31 cellular contexts compared by ENCODE assay signal in the genomic region with DNA sequence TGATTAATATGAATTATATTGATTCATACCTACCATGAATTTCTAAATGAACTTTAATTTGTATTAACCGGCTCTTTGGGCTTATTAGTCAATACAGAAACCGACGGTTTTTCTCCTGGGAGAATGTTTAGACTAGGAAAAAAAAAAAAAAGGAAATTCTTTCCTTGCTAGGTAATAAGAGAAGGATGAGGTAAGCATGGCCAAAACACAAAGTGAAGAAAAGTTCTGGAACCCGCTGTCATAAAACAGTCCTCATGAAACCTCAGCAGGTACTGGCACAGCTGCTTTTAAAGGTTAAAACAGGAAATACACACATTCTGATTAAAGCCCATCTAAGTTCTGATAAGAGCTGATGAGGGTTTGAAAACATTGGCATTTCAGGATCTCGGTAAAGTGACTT. TPM values are rescaled to one million over a fixed set of nuclear protein-coding genes. Genes with fewer than 3 reads are reported as not detected.
DNase-seq lines count a peak whose midpoint lies in the region; ATAC-seq, FAIRE-seq and TF ChIP-seq lines count a peak whose summit lies in the region.
"Had no signal": no experiment of that assay in that cellular context is flagged by ENCODE, and none has a peak within 500 bp of the region (broad histone marks: within the 10 kb centered on the region; RNA-seq: fewer than 3 reads in every experiment).

No MANE protein-coding gene starts in this region.

- no peaks in the 10 kb centered on the region for H3K9me3 Mint-ChIP-seq in T-cell
- H3K9me3 Mint-ChIP-seq: activated CD4-positive, alpha-beta memory T cell treated with anti-CD3 and anti-CD28 coated beads for 36 hours; activated T-helper 17 cell treated with anti-CD3 and anti-CD28 coated beads, Interleukin-2, amount 50 U/mL, for 72 hours; stimulated activated naive CD8-positive, alpha-beta T cell treated with anti-CD3 and anti-CD28 coated beads, Interleukin-15, amount 100 ng/mL, for 72 hours; T-helper 1 cell treated with Interleukin-12 subunit alpha and Interleukin-12 subunit beta and Interleukin-4 antibody, amounts not matched to agents 30 μg/mL and 1 μg/mL, for 36 hours had no signal

- TF ChIP-seq CTCF in bronchial epithelial cell (IDR thresholded peaks at IDR 0.05; ENCODE audit: insufficient read depth, low read length, severe bottlenecking) (no peak), kidney epithelial cell (IDR thresholded peaks at IDR 0.05; ENCODE audit: insufficient read depth, low read length, poor library complexity, severe bottlenecking) (no peak), thoracic aorta (IDR thresholded peaks at IDR 0.05) (no peak)

- no peak overlapping the region for H3K27ac Mint-ChIP-seq in T-cell
- H3K27ac Mint-ChIP-seq: activated CD4-positive, alpha-beta memory T cell treated with anti-CD3 and anti-CD28 coated beads for 36 hours; activated T-helper 17 cell treated with anti-CD3 and anti-CD28 coated beads, Interleukin-2, amount 50 U/mL, for 72 hours; stimulated activated naive CD8-positive, alpha-beta T cell treated with anti-CD3 and anti-CD28 coated beads, Interleukin-15, amount 100 ng/mL, for 72 hours; T-helper 1 cell treated with Interleukin-12 subunit alpha and Interleukin-12 subunit beta and Interleukin-4 antibody, amounts not matched to agents 30 μg/mL and 1 μg/mL, for 36 hours had no signal

- DNase-seq in HT1080 (ENCODE audit: low read depth) (peak; percentile 11), bronchial epithelial cell (ENCODE audit: low read depth) (peak; percentile 49), kidney epithelial cell (ENCODE audit: low read depth) (peak; percentile 14), thoracic aorta (ENCODE audit: low spot score) (no peak), NCI-H1105 treated with DMSO at 0.1 percent for 48 hours (lab: John Stamatoyannopoulos, UW) (no peak), T-cell (no peak)
- DNase-seq: activated CD4-positive, alpha-beta memory T cell treated with anti-CD3 and anti-CD28 coated beads for 36 hours; activated naive CD4-positive, alpha-beta T cell treated with anti-CD3 and anti-CD28 coated beads, Interleukin-2, amount 50 U/mL, for 16 hours; anterior cingulate cortex; cerebellar nuclear complex; GDM1; head of caudate nucleus; KG1; NCI-H1436; NCI-H2107; NCI-H446; NCI-H774; stimulated activated CD8-positive, alpha-beta memory T cell treated with anti-CD3 and anti-CD28 coated beads, Interleukin-4, amount 100 ng/mL, for 48 hours; stimulated activated naive CD8-positive, alpha-beta T cell treated with anti-CD3 and anti-CD28 coated beads, Interleukin-15, amount 100 ng/mL, for 72 hours; thyroid gland had no signal

- H3K4me3 ChIP-seq in bronchial epithelial cell (ENCODE audit: low read depth, low read length) (no peak overlapping the region), kidney epithelial cell (ENCODE audit: low read depth, low read length) (no peak overlapping the region), thoracic aorta (peak overlapping the region; percentile 60)
- H3K4me3 ChIP-seq: prostate gland, thyroid gland had no signal

- H3K4me3 Mint-ChIP-seq in T-cell, result no peak overlapping the region
- H3K4me3 Mint-ChIP-seq: activated CD4-positive, alpha-beta memory T cell treated with anti-CD3 and anti-CD28 coated beads for 36 hours; activated T-helper 17 cell treated with anti-CD3 and anti-CD28 coated beads, Interleukin-2, amount 50 U/mL, for 72 hours; stimulated activated naive CD8-positive, alpha-beta T cell treated with anti-CD3 and anti-CD28 coated beads, Interleukin-15, amount 100 ng/mL, for 72 hours; T-helper 1 cell treated with Interleukin-12 subunit alpha and Interleukin-12 subunit beta and Interleukin-4 antibody, amounts not matched to agents 30 μg/mL and 1 μg/mL, for 36 hours had no signal

- H3K4me1 ChIP-seq in thoracic aorta (ENCODE audit: control insufficient read depth in 1 of 2, low read depth in 2 of 2), result peaks cover 33 to 68% of the 10 kb centered on the region in 2 donors
- H3K4me1 ChIP-seq: prostate gland had no signal

- no peaks in the 10 kb centered on the region for H3K36me3 Mint-ChIP-seq in T-cell
- H3K36me3 Mint-ChIP-seq: activated CD4-positive, alpha-beta memory T cell treated with anti-CD3 and anti-CD28 coated beads for 36 hours had no signal

- CTCF ChIA-PET in T-cell (lab: Charles Lee), result interaction anchor here in 1 of 2 donors (0.7 kb wide), 1 partner anchor 490 kb away, joined by 3 read pairs; no protein-coding TSS in a partner anchor

- no peaks in the 10 kb centered on the region for H3K9me3 ChIP-seq in thoracic aorta
- H3K9me3 ChIP-seq: neutrophil, prostate gland, thyroid gland had no signal

- peaks cover 0 to 4% (median 0%) of the 10 kb centered on the region in 3 donors for H3K4me1 Mint-ChIP-seq in T-cell
- H3K4me1 Mint-ChIP-seq: activated T-helper 17 cell treated with anti-CD3 and anti-CD28 coated beads, Interleukin-2, amount 50 U/mL, for 72 hours; stimulated activated naive CD8-positive, alpha-beta T cell treated with anti-CD3 and anti-CD28 coated beads, Interleukin-15, amount 100 ng/mL, for 72 hours had no signal

- H3K27me3 ChIP-seq in bronchial epithelial cell (ENCODE audit: control insufficient read depth, insufficient read depth, low read length) (no peaks in the 10 kb centered on the region), kidney epithelial cell (ENCODE audit: control insufficient read depth, insufficient read depth, low read length) (no peaks in the 10 kb centered on the region), thoracic aorta (replicated peaks; ENCODE audit: insufficient read depth) (no peaks in the 10 kb centered on the region)
- H3K27me3 ChIP-seq: thyroid gland had no signal

- no peak for FAIRE-seq in bronchial epithelial cell (lab: Jason Lieb, UNC)
- FAIRE-seq: GM19239, TTC549 had no signal

- no peak for ATAC-seq in thoracic aorta (ENCODE audit: insufficient number of reproducible peaks, low FRiP score, low read depth)
- no peak for ATAC-seq in T-cell (replicated peaks in 1 of 4)
- no peak for ATAC-seq in GM21619 (IDR thresholded peaks at IDR 0.05; ENCODE audit: unreplicated experiment)
- ATAC-seq: activated CD4-positive, CD25-positive, alpha-beta regulatory T cell treated with anti-CD3 and anti-CD28 coated beads, Interleukin-2, amount 50 U/mL, for 24 hours; activated T-helper 17 cell treated with anti-CD3 and anti-CD28 coated beads, Interleukin-2, amount 50 U/mL, for 72 hours; stimulated activated naive CD8-positive, alpha-beta T cell treated with anti-CD3 and anti-CD28 coated beads, Interleukin-15, amount 100 ng/mL, for 72 hours had no signal

- POLR2A ChIA-PET in T-cell (lab: Charles Lee), result no interaction called here

- H3K27me3 Mint-ChIP-seq in T-cell, result peaks cover 11 to 21% of the 10 kb centered on the region in 2 donors

- H3K27ac ChIP-seq in thoracic aorta, result peak overlapping the region; percentile 81 to 86
- H3K27ac ChIP-seq: epithelial cell of prostate, neutrophil, prostate gland, thyroid gland had no signal

- H3K36me3 ChIP-seq in bronchial epithelial cell (ENCODE audit: control insufficient read depth, insufficient read depth, low read length), result no peaks in the 10 kb centered on the region
- no peaks in the 10 kb centered on the region for H3K36me3 ChIP-seq in kidney epithelial cell (ENCODE audit: control insufficient read depth, insufficient read depth, low read length)
- no peaks in the 10 kb centered on the region for H3K36me3 ChIP-seq in thoracic aorta
- H3K36me3 ChIP-seq: neutrophil, prostate gland, thyroid gland had no signal

RNA-seq across cellular contexts. Expression of gene PSTPIP1, which starts 30.8 kb away (rescaled TPM):
- 0.53 TPM in 1 of 2 replicates, not detected in the other for total RNA-seq in HT1080 (2014; rRNA removed; shearing (Covaris generic))
- 0.22 and 0.25 TPM in 2 replicates for polyA plus RNA-seq in HT1080 (2015; cell fraction: cytosol; rRNA removed)
- polyA plus RNA-seq in HT1080 (2015; cell fraction: nucleus; rRNA removed), result 0.23 and 0.29 TPM in 2 replicates
- total RNA-seq in bronchial epithelial cell (0.38 TPM in 1 of 2 replicates, not detected in the other), kidney epithelial cell (0.89 TPM in 1 of 2 replicates, not detected in the other), thoracic aorta (10 to 100 TPM; 24.5 to 24.8 TPM), T-cell (100 to 1,000 TPM; 110 to 231 (median 180) TPM)
- total RNA-seq: RPMI7951 had no signal
- polyA plus RNA-seq: BJ had no signal

RNA-seq across cellular contexts. Expression of gene RCN2, which starts 32.6 kb away (rescaled TPM):
- total RNA-seq in HT1080 (2014; rRNA removed; shearing (Covaris generic)), result 57.0 and 67.7 TPM in 2 replicates
- 155 and 170 TPM in 2 replicates for polyA plus RNA-seq in HT1080 (2015; cell fraction: cytosol; rRNA removed)
- 91.1 and 98.2 TPM in 2 replicates for polyA plus RNA-seq in HT1080 (2015; cell fraction: nucleus; rRNA removed)
- total RNA-seq in bronchial epithelial cell, result 51.6 and 60.6 TPM in 2 replicates
- total RNA-seq in kidney epithelial cell, result 104 and 119 TPM in 2 replicates
- 10 to 100 TPM; 51.4 to 66.9 TPM for total RNA-seq in thoracic aorta
- total RNA-seq in T-cell, result 10 to 100 TPM; 20.5 to 26.7 (median 23.7) TPM

RNA-seq across cellular contexts. Expression of gene SCAPER, which starts 59.0 kb away (rescaled TPM):
- total RNA-seq in HT1080 (2014; rRNA removed; shearing (Covaris generic)), result 4.3 and 6.2 TPM in 2 replicates
- 6.8 and 8.1 TPM in 2 replicates for polyA plus RNA-seq in HT1080 (2015; cell fraction: cytosol; rRNA removed)
- 6.8 and 10.2 TPM in 2 replicates for polyA plus RNA-seq in HT1080 (2015; cell fraction: nucleus; rRNA removed)
- total RNA-seq in bronchial epithelial cell, result 6.3 and 7.7 TPM in 2 replicates
- 6.4 and 20.8 TPM in 2 replicates for total RNA-seq in kidney epithelial cell
- 10 to 100 TPM; 29.6 to 65.0 TPM for total RNA-seq in thoracic aorta
- total RNA-seq in T-cell, result 10 to 100 TPM; 32.5 to 59.4 (median 44.1) TPM

Comparison
In these comparisons a context has a peak if more than half of its experiments do, and no peak if none do; other contexts are left out.
1. DNase-seq: peak in HT1080 (single experiment), bronchial epithelial cell (single experiment) and kidney epithelial cell (single experiment); none in thoracic aorta (single experiment), NCI-H1105 treated with DMSO at 0.1 percent for 48 hours (single experiment) and T-cell (0 of 34).
2. RNA of gene PSTPIP1, which starts 30.8 kb away (total RNA-seq): 110 to 231 TPM in T-cell and 24.5 to 24.8 TPM in thoracic aorta; 0.53 TPM in HT1080, 0.38 TPM in bronchial epithelial cell and 0.89 TPM in kidney epithelial cell; every median in the first group is over 10 times any median in the second.